In the genomic region with DNA sequence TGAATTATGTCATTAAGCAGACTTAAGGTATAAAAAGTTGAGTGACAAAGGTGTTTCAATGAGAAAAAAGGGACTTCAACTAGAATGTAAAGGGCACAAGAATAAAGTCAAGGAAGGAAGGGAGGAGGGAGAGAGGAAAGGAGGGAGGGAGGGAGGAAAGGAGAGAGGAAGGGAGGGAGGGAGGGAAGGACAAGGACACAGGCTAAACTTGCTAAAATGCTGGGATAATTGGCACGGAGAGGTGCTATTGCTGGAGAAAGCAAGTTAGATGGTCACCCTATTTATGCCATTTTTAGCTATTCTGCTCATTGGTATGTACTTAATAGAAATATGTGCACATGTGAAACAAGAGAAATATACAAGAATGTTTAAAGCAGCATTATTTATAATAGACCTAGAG, we compare ENCODE assay signal across 2 cellular contexts.
TF ChIP-seq lines count a peak whose summit lies in the region.

No MANE protein-coding gene starts in this region.

TF ChIP-seq in HepG2, 621 proteins besides CTCF, POLR2A, EP300 and RAD21:
- TF ChIP-seq HNRNPK (IDR thresholded peaks at IDR 0.05; ENCODE audit: low read depth, low read length, poor library complexity, severe bottlenecking), result peak; percentile 62
- TF ChIP-seq, protein P1, sequence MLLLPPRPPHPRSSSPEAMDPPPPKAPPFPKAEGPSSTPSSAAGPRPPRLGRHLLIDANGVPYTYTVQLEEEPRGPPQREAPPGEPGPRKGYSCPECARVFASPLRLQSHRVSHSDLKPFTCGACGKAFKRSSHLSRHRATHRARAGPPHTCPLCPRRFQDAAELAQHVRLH (CRISPR knock-in tag; IDR thresholded peaks at IDR 0.05; ENCODE audit: borderline replicate concordance, low read depth), result no peak

TF ChIP-seq in H1, 55 proteins besides CTCF, POLR2A, EP300 and RAD21:
- TF ChIP-seq POLR2AphosphoS5 (IDR thresholded peaks at IDR 0.05; ENCODE audit: low read depth, low read length) (peak; percentile 97; the same call in 1 of the 2 replicates), GTF2F1 (IDR thresholded peaks at IDR 0.05; ENCODE audit: borderline replicate concordance, low read depth, low read length) (no peak), EGR1 (IDR thresholded peaks at IDR 0.05; ENCODE audit: borderline replicate concordance, low read depth, low read length) (no peak), RNF2 (IDR thresholded peaks at IDR 0.05; ENCODE audit: borderline replicate concordance, low read depth, low read length, missing control alignments, poor library complexity, severe bottlenecking) (no peak), SIN3A (conservative IDR thresholded peaks at IDR 0.05 in 1 of 2, IDR thresholded peaks at IDR 0.05 in 1 of 2; ENCODE audit: low read depth in 1 of 2, low read length in 2 of 2) (peak in 1 of 2 experiments; percentile 52; a peak in 1 of 4 replicates), CHD2 (IDR thresholded peaks at IDR 0.05; ENCODE audit: low read length) (peak; percentile 37; the same call in 1 of the 2 replicates), POU5F1 (IDR thresholded peaks at IDR 0.05; ENCODE audit: low read depth, low read length) (no peak), KDM1A (IDR thresholded peaks at IDR 0.05; ENCODE audit: borderline replicate concordance, low read length) (no peak), BACH1 (IDR thresholded peaks at IDR 0.05; ENCODE audit: low read length) (no peak), TAF7 (optimal IDR thresholded peaks at IDR 0.05; ENCODE audit: borderline replicate concordance, low read depth, low read length) (no peak), BRCA1 (IDR thresholded peaks at IDR 0.05; ENCODE audit: low read depth, low read length) (no peak)
